ENCODE assay signal across 8 cellular contexts in genomic region chr1:91624331-91624730, GRCh38.
"Had no signal": no experiment of that assay in that cellular context is flagged by ENCODE, and none has a peak within 500 bp of the region (broad histone marks: within the 10 kb centered on the region; RNA-seq: fewer than 3 reads in every experiment).

No MANE protein-coding gene starts in this region.

- FAIRE-seq: G401.6, GM12878, GM12891, GM12892, GM18507, GM19239 had no signal

- ATAC-seq: GM12878 had no signal

- H3K4me3 ChIP-seq: GM12878 had no signal

- DNase-seq: GDM1, GF-D8 had no signal
